22 cellular contexts compared by ENCODE assay signal in genomic region chr2:68749345-68749744, GRCh38. TPM values are rescaled to one million over a fixed set of nuclear protein-coding genes. Genes with fewer than 3 reads are reported as not detected.
DNase-seq lines count a peak whose midpoint lies in the region; ATAC-seq, FAIRE-seq and TF ChIP-seq lines count a peak whose summit lies in the region.
"Had no signal": no experiment of that assay in that cellular context is flagged by ENCODE, and none has a peak within 500 bp of the region (broad histone marks: within the 10 kb centered on the region; RNA-seq: fewer than 3 reads in every experiment).

No MANE protein-coding gene starts in this region.

- H3K4me1 ChIP-seq in OCI-LY1 (ENCODE audit: insufficient read depth, low read length, severe bottlenecking): peaks cover 58% of the 10 kb centered on the region
- peaks cover 15% of the 10 kb centered on the region for H3K4me1 ChIP-seq in suprapubic skin
- H3K4me1 ChIP-seq: pancreas had no signal

- ATAC-seq in natural killer cell treated with Interleukin-12 subunit alpha and Interleukin-12 subunit beta and Interleukin-15 and Interleukin-18, amount 100 ng/mL, for 72 hours: no peak
- ATAC-seq in natural killer cell: no peak
- ATAC-seq in stimulated activated naive B cell treated with anti-CD40 and anti-IgM and Interleukin-4, amounts not matched to agents 10 μg/mL and 1 μg/mL and 100 μg/mL, for 72 hours (replicated peaks): no peak
- ATAC-seq: mucosa of descending colon, pancreas had no signal

- H3F3A ChIP-seq in OCI-LY1 (ENCODE audit: insufficient read depth, low read length): peaks cover 3% of the 10 kb centered on the region; the same call in 1 of the 2 replicates

- H3K4me1 Mint-ChIP-seq in natural killer cell treated with Interleukin-12 subunit alpha and Interleukin-12 subunit beta and Interleukin-15 and Interleukin-18, amount 100 ng/mL, for 72 hours (ENCODE audit: low read depth in 2 of 2): peaks cover 65 to 78% of the 10 kb centered on the region in 2 donors
- peaks cover 45 to 48% of the 10 kb centered on the region in 2 donors for H3K4me1 Mint-ChIP-seq in natural killer cell
- peaks cover 89% of the 10 kb centered on the region for H3K4me1 Mint-ChIP-seq in dendritic cell treated with granulocyte-macrophage colony-stimulating factor and Interleukin-4, amounts not matched to agents 40 ng/mL and 50 ng/mL, for 4 days (ENCODE audit: low read depth)
- peaks cover 69 to 89% of the 10 kb centered on the region in 2 donors for H3K4me1 Mint-ChIP-seq in stimulated activated naive B cell treated with anti-CD40 and anti-IgM and Interleukin-4, amounts not matched to agents 10 μg/mL and 1 μg/mL and 100 μg/mL, for 72 hours

- peak overlapping the region; percentile 45 for H3K27ac ChIP-seq in OCI-LY1 (ENCODE audit: low read depth, low read length, poor library complexity, severe bottlenecking)
- no peak overlapping the region for H3K27ac ChIP-seq in suprapubic skin
- H3K27ac ChIP-seq: pancreas, sigmoid colon had no signal

- no peak overlapping the region for H3K9ac ChIP-seq in OCI-LY1 (ENCODE audit: low read length)

- H3K27me3 ChIP-seq in OCI-LY1 (ENCODE audit: insufficient read depth, low read length): no peaks in the 10 kb centered on the region
- H3K27me3 ChIP-seq in suprapubic skin: no peaks in the 10 kb centered on the region
- H3K27me3 ChIP-seq: pancreas, sigmoid colon had no signal

- H4K20me1 ChIP-seq in OCI-LY1 (ENCODE audit: insufficient read depth, low read length): no peaks in the 10 kb centered on the region

- H3K36me3 ChIP-seq in OCI-LY1 (ENCODE audit: insufficient read depth, low read length): peaks cover 32% of the 10 kb centered on the region
- no peaks in the 10 kb centered on the region for H3K36me3 ChIP-seq in suprapubic skin
- H3K36me3 ChIP-seq: pancreas, sigmoid colon had no signal

- H2AFZ ChIP-seq in OCI-LY1 (ENCODE audit: low read length): no peak overlapping the region

- H3K36me3 Mint-ChIP-seq in natural killer cell treated with Interleukin-12 subunit alpha and Interleukin-12 subunit beta and Interleukin-15 and Interleukin-18, amount 100 ng/mL, for 72 hours: peaks cover 25% of the 10 kb centered on the region
- no peaks in the 10 kb centered on the region for H3K36me3 Mint-ChIP-seq in natural killer cell
- peaks cover 88% of the 10 kb centered on the region for H3K36me3 Mint-ChIP-seq in dendritic cell treated with granulocyte-macrophage colony-stimulating factor and Interleukin-4, amounts not matched to agents 40 ng/mL and 50 ng/mL, for 4 days (ENCODE audit: low read depth)
- peaks cover 65 to 74% of the 10 kb centered on the region in 2 donors for H3K36me3 Mint-ChIP-seq in stimulated activated naive B cell treated with anti-CD40 and anti-IgM and Interleukin-4, amounts not matched to agents 10 μg/mL and 1 μg/mL and 100 μg/mL, for 72 hours

- TF ChIP-seq POLR2A in GM12891 (IDR thresholded peaks at IDR 0.05; ENCODE audit: low read depth, low read length) (no peak), suprapubic skin (IDR thresholded peaks at IDR 0.05) (no peak)

- TF ChIP-seq CTCF in natural killer cell (IDR thresholded peaks at IDR 0.05) (no peak), OCI-LY1 (IDR thresholded peaks at IDR 0.05; ENCODE audit: low read length) (no peak), suprapubic skin (IDR thresholded peaks at IDR 0.05) (no peak)

- H3K4me2 ChIP-seq in OCI-LY1 (ENCODE audit: low read length): no peak overlapping the region

- WGBS in suprapubic skin: 90% methylated on average over 6 of the region's 6 CpGs

- no peaks in the 10 kb centered on the region for H3K27me3 Mint-ChIP-seq in natural killer cell treated with Interleukin-12 subunit alpha and Interleukin-12 subunit beta and Interleukin-15 and Interleukin-18, amount 100 ng/mL, for 72 hours
- no peaks in the 10 kb centered on the region for H3K27me3 Mint-ChIP-seq in natural killer cell (ENCODE audit: low read depth in 2 of 2)
- H3K27me3 Mint-ChIP-seq in dendritic cell treated with granulocyte-macrophage colony-stimulating factor and Interleukin-4, amounts not matched to agents 40 ng/mL and 50 ng/mL, for 4 days: no peaks in the 10 kb centered on the region
- no peaks in the 10 kb centered on the region for H3K27me3 Mint-ChIP-seq in stimulated activated naive B cell treated with anti-CD40 and anti-IgM and Interleukin-4, amounts not matched to agents 10 μg/mL and 1 μg/mL and 100 μg/mL, for 72 hours

- H3K4me3 Mint-ChIP-seq in natural killer cell treated with Interleukin-12 subunit alpha and Interleukin-12 subunit beta and Interleukin-15 and Interleukin-18, amount 100 ng/mL, for 72 hours: no peak overlapping the region
- no peak overlapping the region for H3K4me3 Mint-ChIP-seq in natural killer cell
- H3K4me3 Mint-ChIP-seq in dendritic cell treated with granulocyte-macrophage colony-stimulating factor and Interleukin-4, amounts not matched to agents 40 ng/mL and 50 ng/mL, for 4 days: no peak overlapping the region
- H3K4me3 Mint-ChIP-seq in stimulated activated naive B cell treated with anti-CD40 and anti-IgM and Interleukin-4, amounts not matched to agents 10 μg/mL and 1 μg/mL and 100 μg/mL, for 72 hours: peak overlapping the region in 1 of 2 donors; percentile 36

- H3K27ac Mint-ChIP-seq in natural killer cell treated with Interleukin-12 subunit alpha and Interleukin-12 subunit beta and Interleukin-15 and Interleukin-18, amount 100 ng/mL, for 72 hours: peak overlapping the region; percentile 56 to 63
- no peak overlapping the region for H3K27ac Mint-ChIP-seq in natural killer cell
- H3K27ac Mint-ChIP-seq in dendritic cell treated with granulocyte-macrophage colony-stimulating factor and Interleukin-4, amounts not matched to agents 40 ng/mL and 50 ng/mL, for 4 days: peak overlapping the region; percentile 78
- H3K27ac Mint-ChIP-seq in stimulated activated naive B cell treated with anti-CD40 and anti-IgM and Interleukin-4, amounts not matched to agents 10 μg/mL and 1 μg/mL and 100 μg/mL, for 72 hours: peak overlapping the region; percentile 75

- H3K79me2 ChIP-seq in OCI-LY1 (ENCODE audit: insufficient read depth, low read length): peaks cover 23% of the 10 kb centered on the region

- H3K9me2 ChIP-seq in OCI-LY1 (ENCODE audit: low read depth, low read length): no peaks in the 10 kb centered on the region

- no peaks in the 10 kb centered on the region for H3K9me3 Mint-ChIP-seq in natural killer cell treated with Interleukin-12 subunit alpha and Interleukin-12 subunit beta and Interleukin-15 and Interleukin-18, amount 100 ng/mL, for 72 hours
- peaks cover 0 to 2% of the 10 kb centered on the region in 2 donors for H3K9me3 Mint-ChIP-seq in natural killer cell
- H3K9me3 Mint-ChIP-seq in dendritic cell treated with granulocyte-macrophage colony-stimulating factor and Interleukin-4, amounts not matched to agents 40 ng/mL and 50 ng/mL, for 4 days: no peaks in the 10 kb centered on the region
- peaks cover 0 to 6% of the 10 kb centered on the region in 2 donors for H3K9me3 Mint-ChIP-seq in stimulated activated naive B cell treated with anti-CD40 and anti-IgM and Interleukin-4, amounts not matched to agents 10 μg/mL and 1 μg/mL and 100 μg/mL, for 72 hours

- no peak for TF ChIP-seq EP300 in suprapubic skin (IDR thresholded peaks at IDR 0.05)

- DNase-seq in natural killer cell treated with Interleukin-12 subunit alpha and Interleukin-12 subunit beta and Interleukin-15 and Interleukin-18, amount 100 ng/mL, for 72 hours (ENCODE audit: low spot score): no peak
- DNase-seq in natural killer cell: no peak
- no peak for DNase-seq in stimulated activated naive B cell treated with anti-CD40 and anti-IgM and Interleukin-4, amounts not matched to agents 10 μg/mL and 1 μg/mL and 100 μg/mL, for 72 hours
- no peak for DNase-seq in medulla oblongata (ENCODE audit: extremely low spot score)
- DNase-seq in GM12891 (ENCODE audit: insufficient read length, low spot score): no peak
- DNase-seq in suprapubic skin (ENCODE audit: low spot score in 2 of 2): no peak
- DNase-seq: activated CD4-positive, CD25-positive, alpha-beta regulatory T cell treated with anti-CD3 and anti-CD28 coated beads, Interleukin-2, amount 50 U/mL, for 72 hours; Calu3; caudate nucleus; GDM1; KBM-7; mucosa of descending colon; NCI-H1048; NCI-H2029; NCI-H524 treated with DMSO at 0.1 percent for 48 hours; OCI-M1; pancreas; sigmoid colon; substantia nigra; T1000 had no signal

- intact Hi-C loops in natural killer cell (cut with micrococcal nuclease): no loop called here
- intact Hi-C loops in dendritic cell treated with granulocyte-macrophage colony-stimulating factor and Interleukin-4, amounts not matched to agents 40 ng/mL and 50 ng/mL, for 4 days (cut with micrococcal nuclease): loop anchor here (10.0 kb wide), 1 partner anchor 285 kb away; the partner anchor contains the start of genes APLF and FBXO48

- no peak for FAIRE-seq in GM12891 (lab: Jason Lieb, UNC)
- FAIRE-seq: pancreas had no signal

- H3K4me3 ChIP-seq in OCI-LY1 (ENCODE audit: low read depth, low read length, poor library complexity, severe bottlenecking) (no peak overlapping the region), suprapubic skin (no peak overlapping the region)
- H3K4me3 ChIP-seq: mucosa of descending colon, pancreas, sigmoid colon had no signal

- H3K9me3 ChIP-seq in OCI-LY1 (ENCODE audit: low read length): no peaks in the 10 kb centered on the region
- no peaks in the 10 kb centered on the region for H3K9me3 ChIP-seq in suprapubic skin
- H3K9me3 ChIP-seq: mucosa of descending colon, pancreas, sigmoid colon had no signal

TF ChIP-seq in GM12891, 5 proteins besides CTCF, POLR2A, EP300 and RAD21:
- TF ChIP-seq POU2F2 (IDR thresholded peaks at IDR 0.05; ENCODE audit: low read depth, low read length) (no peak), SPI1 (IDR thresholded peaks at IDR 0.05; ENCODE audit: low read depth, low read length) (no peak), PAX5 (IDR thresholded peaks at IDR 0.05; ENCODE audit: insufficient read depth, low read length, severe bottlenecking) (no peak), POLR2AphosphoS5 (IDR thresholded peaks at IDR 0.05; ENCODE audit: low read depth, low read length) (no peak), TAF1 (IDR thresholded peaks at IDR 0.05; ENCODE audit: low read depth, low read length) (no peak)

RNA-seq across cellular contexts. Expression of gene ARHGAP25, which starts 14.7 kb away (rescaled TPM):
- 100 to 1,000 TPM; 121 to 170 TPM for total RNA-seq in natural killer cell treated with Interleukin-12 subunit alpha and Interleukin-12 subunit beta and Interleukin-15 and Interleukin-18, amount 100 ng/mL, for 72 hours
- total RNA-seq in natural killer cell (100 to 1,000 TPM; 122 to 180 (median 155) TPM), suprapubic skin (10 to 100 TPM in 1 of 4 donors, 1 to 10 TPM in 3; 2.0 to 10.9 (median 6.1) TPM)
- polyA plus RNA-seq in GM12891 (2012; ENCODE audit: low read depth, missing spikeins): 3.8 TPM
- total RNA-seq: Calu3 had no signal

Comparison
In these comparisons a context has a peak if more than half of its experiments do, and no peak if none do; other contexts are left out.
1. H3K27ac Mint-ChIP-seq: peak in natural killer cell treated with Interleukin-12 subunit alpha and Interleukin-12 subunit beta and Interleukin-15 and Interleukin-18, amount 100 ng/mL, for 72 hours (2 of 2), dendritic cell treated with granulocyte-macrophage colony-stimulating factor and Interleukin-4, amounts not matched to agents 40 ng/mL and 50 ng/mL, for 4 days (single experiment) and stimulated activated naive B cell treated with anti-CD40 and anti-IgM and Interleukin-4, amounts not matched to agents 10 μg/mL and 1 μg/mL and 100 μg/mL, for 72 hours (single experiment); none in natural killer cell (0 of 2).
2. RNA of gene ARHGAP25, which starts 14.7 kb away (total RNA-seq): 121 to 170 TPM in natural killer cell treated with Interleukin-12 subunit alpha and Interleukin-12 subunit beta and Interleukin-15 and Interleukin-18, amount 100 ng/mL, for 72 hours and 122 to 180 TPM in natural killer cell; 2.0 to 10.9 TPM in suprapubic skin; every median in the first group is over 10 times any median in the second.